In genomic region chr17:156094-156621, GRCh38 we compare ENCODE assay signal across 32 cellular contexts. TPM values are rescaled to one million over a fixed set of nuclear protein-coding genes. Genes with fewer than 3 reads are reported as not detected.
DNase-seq lines count a peak whose midpoint lies in the region; ATAC-seq, FAIRE-seq and TF ChIP-seq lines count a peak whose summit lies in the region.
"Had no signal": no experiment of that assay in that cellular context is flagged by ENCODE, and none has a peak within 500 bp of the region (broad histone marks: within the 10 kb centered on the region; RNA-seq: fewer than 3 reads in every experiment).

No MANE protein-coding gene starts in this region.

- H3K36me3 ChIP-seq in right lobe of liver (no peaks in the 10 kb centered on the region), HepG2 (replicated peaks in 1 of 2; ENCODE audit: control insufficient read depth in 1 of 2, insufficient read depth in 2 of 2, low read length in 2 of 2) (no peaks in the 10 kb centered on the region), heart left ventricle (peaks cover 0 to 25% (median 3%) of the 10 kb centered on the region in 9 donors), lower lobe of right lung (peaks cover 7% of the 10 kb centered on the region), esophagus squamous epithelium (peaks cover 0 to 68% (median 19%) of the 10 kb centered on the region in 3 donors)
- H3K36me3 ChIP-seq: BLaER1 had no signal

- BruUV-seq in HepG2 (replicated peaks; lab: Mats Ljungman, UMichigan) = no TSS peak

- TF ChIP-seq RAD21 in HepG2 (CRISPR knock-in tag; IDR thresholded peaks at IDR 0.05) = no peak

- TF ChIP-seq CTCF in right lobe of liver (IDR thresholded peaks at IDR 0.05) = no peak
- no peak for TF ChIP-seq CTCF in HepG2 (CRISPR knock-in tag; IDR thresholded peaks at IDR 0.05)
- TF ChIP-seq CTCF in heart left ventricle (IDR thresholded peaks at IDR 0.05) = no peak
- TF ChIP-seq CTCF in lower lobe of right lung (IDR thresholded peaks at IDR 0.05) = no peak
- no peak for TF ChIP-seq CTCF in esophagus squamous epithelium (IDR thresholded peaks at IDR 0.05)

- intact Hi-C loops in right lobe of liver (cut with DNase I) = no loop called here
- intact Hi-C loops in HepG2 (cut with micrococcal nuclease; ENCODE audit: unreplicated experiment) = no loop called here
- intact Hi-C loops in heart left ventricle (cut with DNase I) = no loop called here
- intact Hi-C loops in lower lobe of right lung (cut with DNase I) = no loop called here
- intact Hi-C loops in esophagus squamous epithelium (cut with DNase I) = no loop called here

- H3K27ac ChIP-seq in right lobe of liver (no peak overlapping the region), HepG2 (ENCODE audit: extremely low read length, insufficient read depth, low read length) (no peak overlapping the region), heart left ventricle (no peak overlapping the region), lower lobe of right lung (no peak overlapping the region), esophagus squamous epithelium (no peak overlapping the region)
- H3K27ac ChIP-seq: BLaER1, PC-9 had no signal

- H3K9ac ChIP-seq in HepG2 (ENCODE audit: insufficient read depth, low read depth, low read length) = no peak overlapping the region

- POLR2A ChIA-PET in HepG2 (lab: Yijun Ruan, JAX) = no interaction called here

- no peak for TF ChIP-seq POLR2A in right lobe of liver (IDR thresholded peaks at IDR 0.05)
- TF ChIP-seq POLR2A in HepG2 (IDR thresholded peaks at IDR 0.05; ENCODE audit: insufficient read depth in 1 of 2, low read depth in 2 of 2, low read length in 2 of 2) = no peak
- TF ChIP-seq POLR2A in heart left ventricle (IDR thresholded peaks at IDR 0.05) = no peak
- TF ChIP-seq POLR2A in esophagus squamous epithelium (IDR thresholded peaks at IDR 0.05) = no peak

- no peaks in the 10 kb centered on the region for H3K9me3 ChIP-seq in right lobe of liver
- no peaks in the 10 kb centered on the region for H3K9me3 ChIP-seq in HepG2 (ENCODE audit: low read length)
- no peaks in the 10 kb centered on the region for H3K9me3 ChIP-seq in heart left ventricle
- no peaks in the 10 kb centered on the region for H3K9me3 ChIP-seq in lower lobe of right lung
- no peaks in the 10 kb centered on the region for H3K9me3 ChIP-seq in esophagus squamous epithelium
- H3K9me3 ChIP-seq: BLaER1 had no signal

- no peak for FAIRE-seq in HepG2 (lab: Jason Lieb, UNC)
- FAIRE-seq: A204.1, GM12878, H1, HTR-8/SVneo had no signal

- H4K20me1 ChIP-seq in HepG2 (ENCODE audit: insufficient read depth, low read length) = no peaks in the 10 kb centered on the region
- H4K20me1 ChIP-seq: BLaER1 had no signal

- peak in 2 of 3 donors; percentile 18 to 51 for DNase-seq in right lobe of liver
- no peak for DNase-seq in HepG2 (ENCODE audit: low spot score)
- peak in 3 of 5 donors; percentile 12 to 20 (median 15) for DNase-seq in heart left ventricle
- DNase-seq in lower lobe of right lung = peak; percentile 41
- DNase-seq in NCI-H510A treated with DMSO at 0.1 percent for 48 hours (lab: John Stamatoyannopoulos, UW) = no peak
- DNase-seq in NCI-H226 = no peak
- DNase-seq in esophagus squamous epithelium (lab: John Stamatoyannopoulos, UW) = no peak
- DNase-seq: CD4-positive, alpha-beta T cell; COR-L47; DMS 273 treated with DMSO at 0.1 percent for 48 hours; DMS79; EL; GDM1; HCEC 1CT; KBM-7; MV-4-11; NCI-H1105; NCI-H1436 treated with DMSO at 0.1 percent for 48 hours; NCI-H187 treated with DMSO at 0.1 percent for 48 hours; NCI-H2171 treated with DMSO at 0.1 percent for 48 hours; NCI-H526; PC-9; SHP77 had no signal

- H3K79me2 ChIP-seq in HepG2 (ENCODE audit: insufficient read depth, low read length) = no peaks in the 10 kb centered on the region

- H3K4me1 ChIP-seq in right lobe of liver (peaks cover 0 to 4% (median 0%) of the 10 kb centered on the region in 4 donors), HepG2 (ENCODE audit: insufficient read depth, low read length) (peaks cover 19% of the 10 kb centered on the region), heart left ventricle (no peaks in the 10 kb centered on the region), lower lobe of right lung (no peaks in the 10 kb centered on the region), esophagus squamous epithelium (no peaks in the 10 kb centered on the region)
- H3K4me1 ChIP-seq: BLaER1 had no signal

- H3K4me3 ChIP-seq in right lobe of liver (no peak overlapping the region), HepG2 (replicated peaks in 1 of 3; ENCODE audit: insufficient read depth in 1 of 3, low read depth in 2 of 3, low read length in 3 of 3) (no peak overlapping the region), heart left ventricle (no peak overlapping the region), lower lobe of right lung (no peak overlapping the region), esophagus squamous epithelium (no peak overlapping the region)
- H3K4me3 ChIP-seq: BLaER1, GM12878, PC-9 had no signal

- no peak for TF ChIP-seq EP300 in HepG2 (IDR thresholded peaks at IDR 0.05; ENCODE audit: low read depth in 2 of 2, low read length in 2 of 2)
- TF ChIP-seq EP300 in HepG2 (CRISPR knock-in tag; IDR thresholded peaks at IDR 0.05; ENCODE audit: borderline replicate concordance) = no peak

- CTCF ChIA-PET in HepG2 (lab: Yijun Ruan, JAX; ENCODE audit: low intra/inter-chr PET ratio, low total read pairs) = no interaction called here

- ATAC-seq in right lobe of liver = peak in 1 of 4 donors; percentile 4
- ATAC-seq in HepG2 = no peak; the same call in 2 of the 3 replicates
- ATAC-seq in heart left ventricle = no peak
- ATAC-seq in lower lobe of right lung = no peak
- ATAC-seq: GM12878 had no signal

- no peaks in the 10 kb centered on the region for H3K27me3 ChIP-seq in right lobe of liver
- H3K27me3 ChIP-seq in HepG2 (ENCODE audit: control insufficient read depth in 1 of 2, insufficient read depth in 2 of 2, low read length in 2 of 2) = peaks cover 4 to 23% of the 10 kb centered on the region in 2 experiments; a peak in 3 of 5 replicates
- H3K27me3 ChIP-seq in heart left ventricle = peaks cover 0 to 4% (median 0%) of the 10 kb centered on the region in 9 donors
- no peaks in the 10 kb centered on the region for H3K27me3 ChIP-seq in lower lobe of right lung (ENCODE audit: low read depth)
- H3K27me3 ChIP-seq in esophagus squamous epithelium = no peaks in the 10 kb centered on the region
- H3K27me3 ChIP-seq: BLaER1 had no signal

- no peak overlapping the region for H2AFZ ChIP-seq in HepG2 (ENCODE audit: low read length)
- H2AFZ ChIP-seq: PC-9 had no signal

- WGBS in right lobe of liver (ENCODE audit: insufficient coverage, low coverage, low lambda C conversion rate, missing lambda C conversion rate) = no CpG with 5 or more reads among the region's 28 CpGs
- 57% methylated on average over 12 of the region's 28 CpGs for WGBS in HepG2 (ENCODE audit: low lambda C conversion rate)
- 92 to 95% (median 94%) methylated on average over 27 to 28 of the region's 28 CpGs for WGBS in heart left ventricle, 4 donors
- WGBS in esophagus squamous epithelium, 2 donors = 88 to 94% methylated on average over 9 of the region's 28 CpGs

- H3K4me2 ChIP-seq in HepG2 (ENCODE audit: low read depth, low read length) = no peak overlapping the region
- H3K4me2 ChIP-seq: BLaER1, PC-9 had no signal

- in situ Hi-C loops in HepG2 (cut with HindIII; ENCODE audit: extremely low pct_ligation_motif_present, low pct_unique_long_range_greater_than_20kb) = no loop called here

RNA-seq across cellular contexts. Expression of gene SCGB1C2, which starts 18.8 kb away (rescaled TPM):
- total RNA-seq in right lobe of liver (not detected), HepG2 (2016; rRNA removed; fragmentation: Illumina TruSeq; extraction: Trizol) (not detected in 2 replicates), heart left ventricle (not detected), lower lobe of right lung (not detected), esophagus squamous epithelium (not detected)
- total RNA-seq in HepG2 (2016; cell fraction: cytosol; rRNA removed; fragmentation: Illumina TruSeq; extraction: Trizol; ENCODE audit: low read depth) = not detected in 2 replicates
- total RNA-seq in HepG2 (2016; cell fraction: insoluble cytoplasmic fraction; rRNA removed; fragmentation: Illumina TruSeq; extraction: Trizol) = not detected in 2 replicates
- total RNA-seq in HepG2 (2016; cell fraction: membrane; rRNA removed; fragmentation: Illumina TruSeq; extraction: Trizol) = not detected in 2 replicates
- not detected in 2 replicates for total RNA-seq in HepG2 (2016; cell fraction: nucleus; rRNA removed; fragmentation: Illumina TruSeq; extraction: Trizol)
- polyA plus RNA-seq in HepG2 (2011; rRNA removed) (not detected in 2 replicates), heart left ventricle (not detected)
- not detected in 2 replicates for polyA plus RNA-seq in HepG2 (2011; cell fraction: cytosol; rRNA removed)
- not detected in 2 replicates for polyA plus RNA-seq in HepG2 (2011; cell fraction: nucleus; rRNA removed)
- polyA plus RNA-seq in HepG2 (2012) = not detected in 2 replicates
- polyA plus RNA-seq in HepG2 (2016; cell fraction: cytosol; fragmentation: Illumina TruSeq; extraction: Trizol; ENCODE audit: low read depth) = not detected in 2 replicates
- polyA plus RNA-seq in HepG2 (2016; cell fraction: insoluble cytoplasmic fraction; fragmentation: Illumina TruSeq; extraction: Trizol; ENCODE audit: low read depth) = not detected in 2 replicates
- not detected in 2 replicates for polyA plus RNA-seq in HepG2 (2016; cell fraction: membrane; fragmentation: Illumina TruSeq; extraction: Trizol; ENCODE audit: low read depth)
- not detected in 2 replicates for polyA plus RNA-seq in HepG2 (2016; cell fraction: nucleus; fragmentation: Illumina TruSeq; extraction: Trizol; ENCODE audit: insufficient read depth, low read depth)
- not detected in 2 replicates for polyA minus RNA-seq in HepG2 (2011; rRNA and poly(A)+ RNA removed; ENCODE audit: low replicate concordance)
- polyA minus RNA-seq in HepG2 (2011; cell fraction: cytosol; rRNA and poly(A)+ RNA removed) = not detected in 2 replicates
- not detected in 2 replicates for polyA minus RNA-seq in HepG2 (2011; cell fraction: nucleus; rRNA and poly(A)+ RNA removed)
- total RNA-seq: CD4-positive, alpha-beta T cell; GM12878; H1; LHCN-M2; MCF 10A; PC-9; RPMI7951 had no signal
- polyA plus RNA-seq: AG04450, GM12878, H1 had no signal

RNA-seq across cellular contexts. Expression of gene DOC2B, which starts 25.3 kb away (rescaled TPM):
- total RNA-seq in right lobe of liver (1 to 10 TPM in 2 of 6 experiments, under 1 TPM in 4; 0.40 to 1.7 (median 0.91) TPM), HepG2 (2016; rRNA removed; fragmentation: Illumina TruSeq; extraction: Trizol) (0.22 TPM in 1 of 2 replicates, not detected in the other), heart left ventricle (10 to 100 TPM in 2 of 9 donors, 1 to 10 TPM in 7; 1.7 to 13.0 (median 6.3) TPM), lower lobe of right lung (6.2 TPM), esophagus squamous epithelium (10 to 100 TPM in 3 of 4 donors, 1 to 10 TPM in 1; 8.4 to 44.9 (median 26.2) TPM)
- total RNA-seq in HepG2 (2016; cell fraction: cytosol; rRNA removed; fragmentation: Illumina TruSeq; extraction: Trizol; ENCODE audit: low read depth) = 0.09 and 0.30 TPM in 2 replicates
- total RNA-seq in HepG2 (2016; cell fraction: insoluble cytoplasmic fraction; rRNA removed; fragmentation: Illumina TruSeq; extraction: Trizol) = 0.04 TPM in 1 of 2 replicates, not detected in the other
- 0.06 and 0.38 TPM in 2 replicates for total RNA-seq in HepG2 (2016; cell fraction: membrane; rRNA removed; fragmentation: Illumina TruSeq; extraction: Trizol)
- 0.06 TPM in 1 of 2 replicates, not detected in the other for total RNA-seq in HepG2 (2016; cell fraction: nucleus; rRNA removed; fragmentation: Illumina TruSeq; extraction: Trizol)
- polyA plus RNA-seq in HepG2 (2011; rRNA removed) (0.09 and 0.77 TPM in 2 replicates), heart left ventricle (1 to 10 TPM; 2.4 to 5.8 TPM)
- 0.21 and 0.25 TPM in 2 replicates for polyA plus RNA-seq in HepG2 (2011; cell fraction: cytosol; rRNA removed)
- polyA plus RNA-seq in HepG2 (2011; cell fraction: nucleus; rRNA removed) = 0.31 and 0.33 TPM in 2 replicates
- polyA plus RNA-seq in HepG2 (2012) = 0.05 and 0.23 TPM in 2 replicates
- 0.08 and 0.34 TPM in 2 replicates for polyA plus RNA-seq in HepG2 (2016; cell fraction: cytosol; fragmentation: Illumina TruSeq; extraction: Trizol; ENCODE audit: low read depth)
- polyA plus RNA-seq in HepG2 (2016; cell fraction: insoluble cytoplasmic fraction; fragmentation: Illumina TruSeq; extraction: Trizol; ENCODE audit: low read depth) = not detected in 2 replicates
- polyA plus RNA-seq in HepG2 (2016; cell fraction: membrane; fragmentation: Illumina TruSeq; extraction: Trizol; ENCODE audit: low read depth) = 0.33 TPM in 1 of 2 replicates, not detected in the other
- 0.22 and 0.36 TPM in 2 replicates for polyA plus RNA-seq in HepG2 (2016; cell fraction: nucleus; fragmentation: Illumina TruSeq; extraction: Trizol; ENCODE audit: insufficient read depth, low read depth)
- 0.08 TPM in 1 of 2 replicates, not detected in the other for polyA minus RNA-seq in HepG2 (2011; rRNA and poly(A)+ RNA removed; ENCODE audit: low replicate concordance)
- polyA minus RNA-seq in HepG2 (2011; cell fraction: cytosol; rRNA and poly(A)+ RNA removed) = 0.40 TPM in 1 of 2 replicates, not detected in the other
- polyA minus RNA-seq in HepG2 (2011; cell fraction: nucleus; rRNA and poly(A)+ RNA removed) = 0.13 TPM in 1 of 2 replicates, not detected in the other
- total RNA-seq: GM12878, LHCN-M2, MCF 10A, PC-9, RPMI7951 had no signal
- polyA plus RNA-seq: AG04450, GM12878 had no signal

Comparison
In these comparisons a context has a peak if more than half of its experiments do, and no peak if none do; other contexts are left out.
1. DNase-seq: peak in right lobe of liver (2 of 3), heart left ventricle (3 of 5) and lower lobe of right lung (single experiment); none in HepG2 (single experiment), NCI-H510A treated with DMSO at 0.1 percent for 48 hours (single experiment), NCI-H226 (single experiment) and esophagus squamous epithelium (single experiment).